Comparison of ENCODE assay signal across 1 cellular context in genomic region chr14:68482772-68483395, GRCh38.
TF ChIP-seq lines count a peak whose summit lies in the region.

No MANE protein-coding gene starts in this region.

TF ChIP-seq in GM12878, 131 proteins besides CTCF, POLR2A, EP300 and RAD21 (continued from another document):
- 0 out of 2 replicates have a peak, but pooled peaks have one; percentile 12 for TF ChIP-seq RUNX3 (IDR thresholded peaks at IDR 0.05; ENCODE audit: low read length)
- no peak for TF ChIP-seq MAX (IDR thresholded peaks at IDR 0.05; ENCODE audit: low read depth, low read length)
